Comparison of ENCODE assay signal across 8 cellular contexts in genomic region chr5:150410524-150411244, GRCh38. TPM values are rescaled to one million over a fixed set of nuclear protein-coding genes. Genes with fewer than 3 reads are reported as not detected.
DNase-seq lines count a peak whose midpoint lies in the region; ATAC-seq and TF ChIP-seq lines count a peak whose summit lies in the region.

No MANE protein-coding gene starts in this region.

- peak overlapping the region; percentile 95; the same call in 1 of the 2 replicates for H3K9ac ChIP-seq in KMS-11

- H2AFZ ChIP-seq in KMS-11 (ENCODE audit: low read depth), result no peak overlapping the region

- peaks cover 4% of the 10 kb centered on the region; the same call in 1 of the 2 replicates for H3K36me3 ChIP-seq in KMS-11 (ENCODE audit: insufficient read depth)
- no peaks in the 10 kb centered on the region for H3K36me3 ChIP-seq in RWPE2 (ENCODE audit: low read depth)
- H3K36me3 ChIP-seq in prostate gland, result no peaks in the 10 kb centered on the region

- H3K27me3 ChIP-seq in KMS-11 (ENCODE audit: insufficient read depth, low read depth) (no peaks in the 10 kb centered on the region), RWPE2 (ENCODE audit: insufficient read depth, poor library complexity, severe bottlenecking) (no peaks in the 10 kb centered on the region), prostate gland (replicated peaks; ENCODE audit: insufficient read depth) (no peaks in the 10 kb centered on the region)

- H3K79me2 ChIP-seq in KMS-11 (ENCODE audit: insufficient read depth, low read depth), result peaks cover 50% of the 10 kb centered on the region

- 25% methylated on average over 4 of the region's 4 CpGs for WGBS in prostate gland

- H3K27ac ChIP-seq in KMS-11 (peak overlapping the region; percentile 97), RWPE2 (ENCODE audit: poor library complexity, severe bottlenecking) (no peak overlapping the region), prostate gland (peak overlapping the region; percentile 65 to 70)

- no peaks in the 10 kb centered on the region for H3K9me3 ChIP-seq in RWPE2 (ENCODE audit: severe bottlenecking)
- H3K9me3 ChIP-seq in prostate gland, result no peaks in the 10 kb centered on the region

- intact Hi-C loops in left cardiac atrium (cut with DNase I) (no loop called here), prostate gland (cut with DNase I) (no loop called here)

- H3K4me2 ChIP-seq in KMS-11, result peak overlapping the region; percentile 97

- peak; percentile 35 for TF ChIP-seq POLR2A in prostate gland (IDR thresholded peaks at IDR 0.05)

- peaks cover 31% of the 10 kb centered on the region for H3K4me1 ChIP-seq in KMS-11 (ENCODE audit: low read depth, poor library complexity, severe bottlenecking)
- H3K4me1 ChIP-seq in RWPE2 (ENCODE audit: insufficient read depth, poor library complexity, severe bottlenecking), result no peaks in the 10 kb centered on the region
- H3K4me1 ChIP-seq in prostate gland (replicated peaks), result peaks cover 2% of the 10 kb centered on the region

- DNase-seq in Daoy (ENCODE audit: low read depth), result peak; percentile 69
- no peak for DNase-seq in RWPE2 (ENCODE audit: low spot score)
- DNase-seq in amniotic epithelial cell (ENCODE audit: low read depth), result peak; percentile 76
- peak; percentile 74 for DNase-seq in left cardiac atrium
- peak; percentile 66 for DNase-seq in prostate gland (ENCODE audit: low spot score)

- peaks cover 5% of the 10 kb centered on the region; the same call in 1 of the 2 replicates for H4K20me1 ChIP-seq in KMS-11 (ENCODE audit: insufficient read depth)

- TF ChIP-seq CTCF in KMS-11 (conservative IDR thresholded peaks at IDR 0.05; ENCODE audit: low read depth, low read length), result no peak
- no peak for TF ChIP-seq CTCF in RWPE2 (IDR thresholded peaks at IDR 0.05; ENCODE audit: poor library complexity, severe bottlenecking)
- no peak for TF ChIP-seq CTCF in prostate gland (IDR thresholded peaks at IDR 0.05)

- no peak overlapping the region for H3K4me3 ChIP-seq in KMS-11 (IDR thresholded peaks at IDR 0.05; ENCODE audit: insufficient read depth, low read depth, low read length)
- H3K4me3 ChIP-seq in RWPE2 (ENCODE audit: severe bottlenecking), result no peak overlapping the region
- peak overlapping the region in 1 of 2 donors; percentile 34 for H3K4me3 ChIP-seq in prostate gland

- ATAC-seq in RWPE2 (ENCODE audit: low read depth) (peak; percentile 63), left cardiac atrium (peak; percentile 76 to 80), HG02840 (IDR thresholded peaks at IDR 0.05; ENCODE audit: low FRiP score, unreplicated experiment) (no peak), HG02759 (IDR thresholded peaks at IDR 0.05; ENCODE audit: unreplicated experiment) (no peak)

RNA-seq across cellular contexts. Expression of gene CD74, which starts 2.0 kb away (rescaled TPM):
- total RNA-seq in Daoy (2014; rRNA removed; shearing (Covaris generic)), result not detected in 2 replicates
- total RNA-seq in left cardiac atrium (100 to 1,000 TPM; 255 to 433 TPM), prostate gland (100 to 1,000 TPM; 425 to 612 TPM)

RNA-seq across cellular contexts. Expression of gene RPS14, which starts 38.9 kb away (rescaled TPM):
- total RNA-seq in Daoy (2014; rRNA removed; shearing (Covaris generic)), result 6,432 and 6,529 TPM in 2 replicates
- total RNA-seq in left cardiac atrium, result 1,000 to 10,000 TPM; 1,239 to 1,275 TPM
- 1,000 to 10,000 TPM; 1,708 to 3,672 TPM for total RNA-seq in prostate gland

RNA-seq across cellular contexts. Expression of gene TCOF1, which starts 53.2 kb away (rescaled TPM):
- 84.9 and 90.0 TPM in 2 replicates for total RNA-seq in Daoy (2014; rRNA removed; shearing (Covaris generic))
- total RNA-seq in left cardiac atrium (10 to 100 TPM; 17.4 to 18.5 TPM), prostate gland (10 to 100 TPM; 28.9 to 58.3 TPM)

Comparison
In these comparisons a context has a peak if more than half of its experiments do, and no peak if none do; other contexts are left out.
1. ATAC-seq: peak in RWPE2 (single experiment) and left cardiac atrium (2 of 2); none in HG02840 (single experiment) and HG02759 (single experiment).
2. RNA of gene CD74, which starts 2.0 kb away (total RNA-seq): 425 to 612 TPM in prostate gland and 255 to 433 TPM in left cardiac atrium; not detected in Daoy; every median in the first group is over 100 times any median in the second.